Comparison of ENCODE assay signal across 20 cellular contexts in the genomic region with DNA sequence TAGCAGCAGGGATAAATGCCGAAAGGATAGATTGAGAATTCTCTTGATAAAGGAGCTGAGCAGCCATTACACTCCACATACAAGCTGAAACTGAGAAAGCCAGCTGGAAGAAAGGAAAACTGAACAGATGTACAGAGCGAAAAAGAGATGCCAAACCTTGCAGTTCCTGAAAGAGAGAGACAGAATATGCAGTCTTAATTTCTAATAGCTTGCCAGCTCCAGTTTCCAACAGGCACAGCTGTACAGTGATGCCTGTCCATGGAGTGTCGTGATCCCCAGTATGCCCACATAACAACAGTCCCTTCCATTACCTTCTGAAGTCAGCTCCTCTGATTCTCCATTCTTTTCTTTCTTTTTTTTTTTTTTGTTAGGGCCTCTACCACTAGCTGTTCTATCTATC. TPM values are rescaled to one million over a fixed set of nuclear protein-coding genes. Genes with fewer than 3 reads are reported as not detected.
DNase-seq lines count a peak whose midpoint lies in the region; TF ChIP-seq lines count a peak whose summit lies in the region.
"Had no signal": no experiment of that assay in that cellular context is flagged by ENCODE, and none has a peak within 500 bp of the region (broad histone marks: within the 10 kb centered on the region; RNA-seq: fewer than 3 reads in every experiment).

No MANE protein-coding gene starts in this region.

- H3K27ac ChIP-seq in fibroblast of lung (ENCODE audit: insufficient read depth, low read length) (no peak overlapping the region), sigmoid colon (no peak overlapping the region)
- H3K27ac ChIP-seq: suprapubic skin had no signal

- H3K4me1 ChIP-seq in fibroblast of lung (ENCODE audit: control insufficient read depth, extremely low read depth, insufficient read depth, low read length) (no peaks in the 10 kb centered on the region), sigmoid colon (peaks cover 0 to 5% (median 2%) of the 10 kb centered on the region in 4 donors)
- H3K4me1 ChIP-seq: suprapubic skin had no signal

- TF ChIP-seq POLR2A in sigmoid colon (IDR thresholded peaks at IDR 0.05): no peak

- H3K27me3 ChIP-seq in fibroblast of lung (ENCODE audit: control insufficient read depth, insufficient read depth, low read length) (no peaks in the 10 kb centered on the region), sigmoid colon (no peaks in the 10 kb centered on the region)
- H3K27me3 ChIP-seq: BE2C, suprapubic skin had no signal

- H3K4me1 Mint-ChIP-seq in HFFc6 (ENCODE audit: low read depth): peaks cover 20% of the 10 kb centered on the region
- H3K4me1 Mint-ChIP-seq in progenitor cell of endocrine pancreas (ENCODE audit: low read depth): peaks cover 14% of the 10 kb centered on the region

- intact Hi-C loops in sigmoid colon (cut with DNase I): no loop called here

- H3K36me3 ChIP-seq in fibroblast of lung (ENCODE audit: control insufficient read depth, insufficient read depth, low read length) (no peaks in the 10 kb centered on the region), sigmoid colon (no peaks in the 10 kb centered on the region)
- H3K36me3 ChIP-seq: BE2C, suprapubic skin had no signal

- H3K27ac Mint-ChIP-seq in HFFc6: 0 out of 2 replicates have a peak overlapping the region, but pooled peaks have one; percentile 20
- H3K27ac Mint-ChIP-seq in progenitor cell of endocrine pancreas: peak overlapping the region; percentile 41
- H3K27ac Mint-ChIP-seq: activated naive CD8-positive, alpha-beta T cell treated with anti-CD3 and anti-CD28 coated beads, Interleukin-2, amount 10 ng/mL, durations not matched to agents 7 days and 5 days; activated T-helper 1 cell treated with anti-CD3 and anti-CD28 coated beads, Interleukin-12 subunit alpha, Interleukin-12 subunit beta, Interleukin-2, Interleukin-4 antibody, amounts not matched to agents 30 ng/mL and 10 ng/mL and 1 ng/mL, durations not matched to agents 14 hours and 24 hours and 36 hours; T-helper 2 cell treated with Interferon-gamma antibody and Interleukin-4, amounts not matched to agents 5 μg/mL and 100 μg/mL, for 36 hours had no signal

- H4K20me1 ChIP-seq in fibroblast of lung (ENCODE audit: control insufficient read depth, extremely low read depth, insufficient read depth, low read length): no peaks in the 10 kb centered on the region

- DNase-seq in HFFc6 (no peak), NCI-H2171 (lab: John Stamatoyannopoulos, UW) (peak; percentile 35), fibroblast of lung (ENCODE audit: low read depth in 2 of 2) (peak in 1 of 2 donors; percentile 11), progenitor cell of endocrine pancreas (ENCODE audit: low spot score, unreplicated experiment) (no peak), sigmoid colon (no peak), NK-92 (lab: John Stamatoyannopoulos, UW; ENCODE audit: unreplicated experiment) (no peak), UCSD-AML1 (lab: John Stamatoyannopoulos, UW; ENCODE audit: unreplicated experiment) (no peak)
- DNase-seq: activated CD4-positive, CD25-positive, alpha-beta regulatory T cell; activated naive CD8-positive, alpha-beta T cell treated with anti-CD3 and anti-CD28 coated beads, Interleukin-2, amount 10 ng/mL, durations not matched to agents 7 days and 5 days; BE2C; Calu3; naive B cell; NCI-H1092 treated with DMSO at 0.1 percent for 48 hours; NCI-H2227 treated with DMSO at 0.1 percent for 48 hours; stimulated activated CD4-positive, alpha-beta T cell treated with anti-CD3 and anti-CD28 coated beads, Interleukin-12 subunit alpha, Interleukin-12 subunit beta, amount 100 ng/mL, for 4 hours had no signal

- TF ChIP-seq EP300 in sigmoid colon (IDR thresholded peaks at IDR 0.05): no peak

- 78 to 87% methylated on average over 3 of the region's 3 CpGs for WGBS in sigmoid colon, 2 donors

- H3K36me3 Mint-ChIP-seq in HFFc6 (ENCODE audit: low read depth): no peaks in the 10 kb centered on the region
- H3K36me3 Mint-ChIP-seq in progenitor cell of endocrine pancreas (ENCODE audit: insufficient read depth): peaks cover 2% of the 10 kb centered on the region

- H3K79me2 ChIP-seq in fibroblast of lung (ENCODE audit: control insufficient read depth, insufficient read depth, low read length): peaks cover 7% of the 10 kb centered on the region

- peak overlapping the region; percentile 69 for H3K4me2 ChIP-seq in fibroblast of lung (ENCODE audit: extremely low read depth, insufficient read depth, low read length)

- TF ChIP-seq CTCF in HFFc6 (IDR thresholded peaks at IDR 0.05) (no peak), fibroblast of lung (conservative IDR thresholded peaks at IDR 0.05 in 1 of 2, IDR thresholded peaks at IDR 0.05 in 1 of 2; ENCODE audit: low read depth in 1 of 2, low read length in 2 of 2) (no peak), progenitor cell of endocrine pancreas (IDR thresholded peaks at IDR 0.05; ENCODE audit: unreplicated experiment) (no peak), sigmoid colon (IDR thresholded peaks at IDR 0.05) (no peak)

- peak overlapping the region; percentile 50 for H2AFZ ChIP-seq in fibroblast of lung (ENCODE audit: low read length)

- H3K27me3 Mint-ChIP-seq in HFFc6 (ENCODE audit: insufficient read depth) (no peaks in the 10 kb centered on the region), progenitor cell of endocrine pancreas (no peaks in the 10 kb centered on the region)
- H3K27me3 Mint-ChIP-seq: activated naive CD8-positive, alpha-beta T cell treated with anti-CD3 and anti-CD28 coated beads, Interleukin-2, amount 10 ng/mL, durations not matched to agents 7 days and 5 days; naive B cell had no signal

- H3K4me3 Mint-ChIP-seq in HFFc6: no peak overlapping the region; the same call in 1 of the 2 replicates
- no peak overlapping the region for H3K4me3 Mint-ChIP-seq in progenitor cell of endocrine pancreas (ENCODE audit: low read depth)
- H3K4me3 Mint-ChIP-seq: activated naive CD8-positive, alpha-beta T cell treated with anti-CD3 and anti-CD28 coated beads, Interleukin-2, amount 10 ng/mL, durations not matched to agents 7 days and 5 days; activated T-helper 1 cell treated with anti-CD3 and anti-CD28 coated beads, Interleukin-12 subunit alpha, Interleukin-12 subunit beta, Interleukin-2, Interleukin-4 antibody, amounts not matched to agents 30 ng/mL and 10 ng/mL and 1 ng/mL, durations not matched to agents 14 hours and 24 hours and 36 hours; naive B cell; T-helper 2 cell treated with Interferon-gamma antibody and Interleukin-4, amounts not matched to agents 5 μg/mL and 100 μg/mL, for 36 hours had no signal

- H3K9me3 ChIP-seq in fibroblast of lung (ENCODE audit: control insufficient read depth, insufficient read depth, low read depth, low read length) (no peaks in the 10 kb centered on the region), sigmoid colon (no peaks in the 10 kb centered on the region)
- H3K9me3 ChIP-seq: BE2C, suprapubic skin had no signal

- no peak overlapping the region for H3K9ac ChIP-seq in fibroblast of lung (ENCODE audit: insufficient read depth, low read length)

- H3K9me3 Mint-ChIP-seq in HFFc6 (no peaks in the 10 kb centered on the region), progenitor cell of endocrine pancreas (ENCODE audit: low read depth) (no peaks in the 10 kb centered on the region)
- H3K9me3 Mint-ChIP-seq: naive B cell had no signal

- H3K4me3 ChIP-seq in fibroblast of lung (replicated peaks in 1 of 4; ENCODE audit: control extremely low read depth in 1 of 4, insufficient read depth in 1 of 4, low read depth in 3 of 4, low read length in 4 of 4) (peak overlapping the region in 3 of 4 experiments; percentile 13 to 20 (median 19)), sigmoid colon (no peak overlapping the region)
- H3K4me3 ChIP-seq: K562, lung, suprapubic skin had no signal

RNA-seq across cellular contexts. Expression of a gene that starts 22.7 kb away (rescaled TPM):
- 10 to 100 TPM; 54.1 to 65.9 (median 61.2) TPM for total RNA-seq in HFFc6 (2021; fragmentation: NEBNext Ultra II Directional; extraction: Animal tissue kit (Norgen Biotek cat#: 25700))
- total RNA-seq in fibroblast of lung (33.9 and 85.4 TPM in 2 replicates), progenitor cell of endocrine pancreas (23.7 and 25.1 TPM in 2 replicates), sigmoid colon (10 to 100 TPM; 10.3 to 32.6 (median 15.0) TPM)
- polyA plus RNA-seq in fibroblast of lung (32.7 and 36.1 TPM in 2 replicates), sigmoid colon (1 to 10 TPM; 1.2 to 4.4 (median 1.6) TPM)
- polyA plus RNA-seq in fibroblast of lung (2012): 19.6 and 28.4 TPM in 2 replicates
- 69.3 and 157 TPM in 2 replicates for polyA minus RNA-seq in fibroblast of lung (ENCODE audit: low replicate concordance)

Comparison
In these comparisons a context has a peak if more than half of its experiments do, and no peak if none do; other contexts are left out.
1. H3K4me3 ChIP-seq: peak in fibroblast of lung (3 of 4); none in sigmoid colon (0 of 4).